2 cellular contexts compared by ENCODE assay signal in the genomic region with DNA sequence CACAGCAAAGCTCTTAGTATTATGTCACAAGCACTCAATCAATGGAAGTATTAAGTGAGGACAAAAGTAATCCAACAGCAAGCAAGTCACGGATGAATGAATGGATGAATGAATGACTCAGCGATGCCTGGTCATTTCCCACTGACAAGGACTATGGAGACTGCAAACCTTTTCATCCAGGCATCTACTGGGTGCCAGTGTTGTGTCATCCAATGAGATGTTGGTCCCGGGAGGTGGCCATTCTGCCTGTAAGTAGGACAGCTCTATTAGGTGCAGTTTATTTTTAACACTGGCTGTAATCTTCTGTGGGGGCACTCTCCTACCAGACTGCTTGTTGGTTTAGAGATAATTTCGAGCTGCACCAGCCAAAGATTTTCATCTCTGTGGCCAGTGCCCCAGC.
TF ChIP-seq lines count a peak whose summit lies in the region.

No MANE protein-coding gene starts in this region.

TF ChIP-seq in Ishikawa, 13 proteins besides CTCF, POLR2A, EP300 and RAD21 (continued from another document):
- TF ChIP-seq, protein P1, sequence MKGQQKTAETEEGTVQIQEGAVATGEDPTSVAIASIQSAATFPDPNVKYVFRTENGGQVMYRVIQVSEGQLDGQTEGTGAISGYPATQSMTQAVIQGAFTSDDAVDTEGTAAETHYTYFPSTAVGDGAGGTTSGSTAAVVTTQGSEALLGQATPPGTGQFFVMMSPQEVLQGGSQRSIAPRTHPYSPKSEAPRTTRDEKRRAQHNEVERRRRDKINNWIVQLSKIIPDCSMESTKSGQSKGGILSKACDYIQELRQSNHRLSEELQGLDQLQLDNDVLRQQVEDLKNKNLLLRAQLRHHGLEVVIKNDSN (IDR thresholded peaks at IDR 0.05) = no peak
- TF ChIP-seq, protein P2, sequence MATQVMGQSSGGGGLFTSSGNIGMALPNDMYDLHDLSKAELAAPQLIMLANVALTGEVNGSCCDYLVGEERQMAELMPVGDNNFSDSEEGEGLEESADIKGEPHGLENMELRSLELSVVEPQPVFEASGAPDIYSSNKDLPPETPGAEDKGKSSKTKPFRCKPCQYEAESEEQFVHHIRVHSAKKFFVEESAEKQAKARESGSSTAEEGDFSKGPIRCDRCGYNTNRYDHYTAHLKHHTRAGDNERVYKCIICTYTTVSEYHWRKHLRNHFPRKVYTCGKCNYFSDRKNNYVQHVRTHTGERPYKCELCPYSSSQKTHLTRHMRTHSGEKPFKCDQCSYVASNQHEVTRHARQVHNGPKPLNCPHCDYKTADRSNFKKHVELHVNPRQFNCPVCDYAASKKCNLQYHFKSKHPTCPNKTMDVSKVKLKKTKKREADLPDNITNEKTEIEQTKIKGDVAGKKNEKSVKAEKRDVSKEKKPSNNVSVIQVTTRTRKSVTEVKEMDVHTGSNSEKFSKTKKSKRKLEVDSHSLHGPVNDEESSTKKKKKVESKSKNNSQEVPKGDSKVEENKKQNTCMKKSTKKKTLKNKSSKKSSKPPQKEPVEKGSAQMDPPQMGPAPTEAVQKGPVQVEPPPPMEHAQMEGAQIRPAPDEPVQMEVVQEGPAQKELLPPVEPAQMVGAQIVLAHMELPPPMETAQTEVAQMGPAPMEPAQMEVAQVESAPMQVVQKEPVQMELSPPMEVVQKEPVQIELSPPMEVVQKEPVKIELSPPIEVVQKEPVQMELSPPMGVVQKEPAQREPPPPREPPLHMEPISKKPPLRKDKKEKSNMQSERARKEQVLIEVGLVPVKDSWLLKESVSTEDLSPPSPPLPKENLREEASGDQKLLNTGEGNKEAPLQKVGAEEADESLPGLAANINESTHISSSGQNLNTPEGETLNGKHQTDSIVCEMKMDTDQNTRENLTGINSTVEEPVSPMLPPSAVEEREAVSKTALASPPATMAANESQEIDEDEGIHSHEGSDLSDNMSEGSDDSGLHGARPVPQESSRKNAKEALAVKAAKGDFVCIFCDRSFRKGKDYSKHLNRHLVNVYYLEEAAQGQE (IDR thresholded peaks at IDR 0.05; ENCODE audit: low read depth) = no peak
- TF ChIP-seq TEAD4 (IDR thresholded peaks at IDR 0.05) (no peak), CREB1 (IDR thresholded peaks at IDR 0.05; ENCODE audit: low read depth) (no peak), TAF1 (IDR thresholded peaks at IDR 0.05; ENCODE audit: low read depth) (no peak), CEBPB (IDR thresholded peaks at IDR 0.05) (no peak)
TF ChIP-seq in Ishikawa: peak in this region for 0.

TF ChIP-seq in K562, 482 proteins besides CTCF, POLR2A, EP300 and RAD21 (continued from another document):
- TF ChIP-seq MAFG (tag; conservative IDR thresholded peaks at IDR 0.05) (peak; percentile 49), ELF4 (CRISPR knock-in tag; IDR thresholded peaks at IDR 0.05) (no peak), ZNF24 (IDR thresholded peaks at IDR 0.05) (peak; percentile 93), NR1H2 (CRISPR knock-in tag; IDR thresholded peaks at IDR 0.05) (no peak), SAFB (IDR thresholded peaks at IDR 0.05; ENCODE audit: borderline replicate concordance, low read depth, low read length) (no peak), EZH2 (IDR thresholded peaks at IDR 0.05; ENCODE audit: borderline replicate concordance, low read depth, low read length) (no peak), GABPB2 (CRISPR knock-in tag; conservative IDR thresholded peaks at IDR 0.05) (no peak), ZNF316 (IDR thresholded peaks at IDR 0.05) (peak; percentile 46; the same call in 1 of the 2 replicates), MYNN (IDR thresholded peaks at IDR 0.05) (no peak), MYNN (CRISPR knock-in tag; IDR thresholded peaks at IDR 0.05) (no peak), ZKSCAN1 (IDR thresholded peaks at IDR 0.05; ENCODE audit: low read depth, low read length) (no peak), HSF4 (CRISPR knock-in tag; IDR thresholded peaks at IDR 0.05; ENCODE audit: borderline replicate concordance) (no peak), XRCC4 (IDR thresholded peaks at IDR 0.05; ENCODE audit: extremely low read depth, insufficient read depth, insufficient read length) (no peak), SP1 (CRISPR knock-in tag; IDR thresholded peaks at IDR 0.05) (no peak), MIER1 (IDR thresholded peaks at IDR 0.05; ENCODE audit: low read depth) (no peak), NFE2L1 (tag; IDR thresholded peaks at IDR 0.05; ENCODE audit: borderline replicate concordance, low read depth) (no peak)
